In genomic region chr6:26088344-26088743, GRCh38 we compare ENCODE assay signal across 9 cellular contexts. TPM values are rescaled to one million over a fixed set of nuclear protein-coding genes. Genes with fewer than 3 reads are reported as not detected.
A peak's percentile ranks its signal among the peaks of the same experiment; 100 is the strongest.
DNase-seq lines count a peak whose midpoint lies in the region; ATAC-seq and TF ChIP-seq lines count a peak whose summit lies in the region.
"Had no signal": no experiment of that assay in that cellular context is flagged by ENCODE, and none has a peak within 500 bp of the region (broad histone marks: within the 10 kb centered on the region; RNA-seq: fewer than 3 reads in every experiment).

No MANE protein-coding gene starts in this region.

- H3K4me1 Mint-ChIP-seq in activated T-helper 1 cell treated with anti-CD3 and anti-CD28 coated beads, Interleukin-12 subunit alpha, Interleukin-12 subunit beta, Interleukin-2, Interleukin-4 antibody, amounts not matched to agents 30 ng/mL and 10 ng/mL and 1 ng/mL, durations not matched to agents 14 hours and 24 hours and 36 hours (ENCODE audit: low read depth): peaks cover 63% of the 10 kb centered on the region

- peak overlapping the region; percentile 47 for H3K27ac Mint-ChIP-seq in activated T-helper 1 cell treated with anti-CD3 and anti-CD28 coated beads, Interleukin-12 subunit alpha, Interleukin-12 subunit beta, Interleukin-2, Interleukin-4 antibody, amounts not matched to agents 30 ng/mL and 10 ng/mL and 1 ng/mL, durations not matched to agents 14 hours and 24 hours and 36 hours

- 42 to 52% methylated on average over 5 of the region's 5 CpGs for WGBS in heart right ventricle, 2 donors

- H3K27ac ChIP-seq in heart right ventricle: peak overlapping the region; percentile 35 to 93 (median 86)

- H3K27me3 ChIP-seq in GM06990 (replicated peaks; ENCODE audit: control insufficient read depth, insufficient read depth, low read length) (no peaks in the 10 kb centered on the region), heart right ventricle (no peaks in the 10 kb centered on the region), skeletal muscle satellite cell (ENCODE audit: control insufficient read depth, insufficient read depth, low read length) (no peaks in the 10 kb centered on the region)

- peak; percentile 46 to 92 (median 60) for ATAC-seq in heart right ventricle
- ATAC-seq in GM19467 (IDR thresholded peaks at IDR 0.05; ENCODE audit: unreplicated experiment): no peak

- peak overlapping the region; percentile 84 for H3K9ac ChIP-seq in skeletal muscle satellite cell (ENCODE audit: low read depth, low read length)

- TF ChIP-seq CTCF in GM06990 (IDR thresholded peaks at IDR 0.05; ENCODE audit: insufficient read depth, low read length, poor library complexity, severe bottlenecking): no peak
- TF ChIP-seq CTCF in heart right ventricle (IDR thresholded peaks at IDR 0.05): no peak

- H3K4me1 ChIP-seq in heart right ventricle (peaks cover 5 to 38% (median 20%) of the 10 kb centered on the region in 9 donors), skeletal muscle satellite cell (ENCODE audit: control insufficient read depth, insufficient read depth, low read length) (peaks cover 8% of the 10 kb centered on the region)

- intact Hi-C loops in activated T-helper 1 cell treated with anti-CD3 and anti-CD28 coated beads, Interleukin-12 subunit alpha, Interleukin-12 subunit beta, Interleukin-2, Interleukin-4 antibody, amounts not matched to agents 30 ng/mL and 10 ng/mL and 1 ng/mL, durations not matched to agents 14 hours and 24 hours and 36 hours (cut with micrococcal nuclease): no loop called here
- intact Hi-C loops in heart right ventricle (cut with DNase I): no loop called here

- H3K27me3 Mint-ChIP-seq in activated T-helper 1 cell treated with anti-CD3 and anti-CD28 coated beads, Interleukin-12 subunit alpha, Interleukin-12 subunit beta, Interleukin-2, Interleukin-4 antibody, amounts not matched to agents 30 ng/mL and 10 ng/mL and 1 ng/mL, durations not matched to agents 14 hours and 24 hours and 36 hours (ENCODE audit: insufficient read depth): no peaks in the 10 kb centered on the region

- H3K4me2 ChIP-seq in skeletal muscle satellite cell (ENCODE audit: low read length): peak overlapping the region; percentile 80

- H3K9me3 ChIP-seq in heart right ventricle (no peaks in the 10 kb centered on the region), skeletal muscle satellite cell (replicated peaks; ENCODE audit: low read length) (no peaks in the 10 kb centered on the region)

- H3K4me3 ChIP-seq in GM06990 (replicated peaks; ENCODE audit: low read depth, low read length) (peak overlapping the region; percentile 70; the same call in 1 of the 2 replicates), heart right ventricle (peak overlapping the region in 8 of 10 donors; percentile 64 to 77 (median 72)), skeletal muscle satellite cell (ENCODE audit: low read length) (peak overlapping the region; percentile 83)

- peak overlapping the region; percentile 83 for H3K4me3 Mint-ChIP-seq in activated T-helper 1 cell treated with anti-CD3 and anti-CD28 coated beads, Interleukin-12 subunit alpha, Interleukin-12 subunit beta, Interleukin-2, Interleukin-4 antibody, amounts not matched to agents 30 ng/mL and 10 ng/mL and 1 ng/mL, durations not matched to agents 14 hours and 24 hours and 36 hours

- H3K36me3 Mint-ChIP-seq in activated T-helper 1 cell treated with anti-CD3 and anti-CD28 coated beads, Interleukin-12 subunit alpha, Interleukin-12 subunit beta, Interleukin-2, Interleukin-4 antibody, amounts not matched to agents 30 ng/mL and 10 ng/mL and 1 ng/mL, durations not matched to agents 14 hours and 24 hours and 36 hours (ENCODE audit: low read depth): peaks cover 6% of the 10 kb centered on the region

- H3K36me3 ChIP-seq in GM06990 (ENCODE audit: control insufficient read depth, insufficient read depth, low read length) (no peaks in the 10 kb centered on the region; the same call in none of the 2 replicates), heart right ventricle (peaks cover 0 to 8% (median 0%) of the 10 kb centered on the region in 9 donors), skeletal muscle satellite cell (ENCODE audit: insufficient read depth, low read length) (no peaks in the 10 kb centered on the region)

- H3K9me3 Mint-ChIP-seq in activated T-helper 1 cell treated with anti-CD3 and anti-CD28 coated beads, Interleukin-12 subunit alpha, Interleukin-12 subunit beta, Interleukin-2, Interleukin-4 antibody, amounts not matched to agents 30 ng/mL and 10 ng/mL and 1 ng/mL, durations not matched to agents 14 hours and 24 hours and 36 hours: no peaks in the 10 kb centered on the region

- DNase-seq in GM06990 (ENCODE audit: extremely low read depth, insufficient read length) (no peak), heart right ventricle (no peak), putamen (ENCODE audit: low spot score) (no peak), NCI-H1417 treated with DMSO at 0.1 percent for 48 hours (lab: John Stamatoyannopoulos, UW) (no peak), globus pallidus (ENCODE audit: low spot score) (no peak)
- no peak for DNase-seq in activated T-helper 1 cell treated with anti-CD3 and anti-CD28 coated beads, Interleukin-12 subunit alpha, Interleukin-12 subunit beta, Interleukin-2, Interleukin-4 antibody, amounts not matched to agents 30 ng/mL and 10 ng/mL and 1 ng/mL, durations not matched to agents 14 hours and 24 hours and 36 hours (ENCODE audit: low spot score)
- DNase-seq: NCI-H510A had no signal

RNA-seq across cellular contexts. Expression of gene HFE, which starts 1.1 kb away (rescaled TPM):
- 0.13 and 0.37 TPM in 2 replicates for total RNA-seq in activated T-helper 1 cell treated with anti-CD3 and anti-CD28 coated beads, Interleukin-12 subunit alpha, Interleukin-12 subunit beta, Interleukin-2, Interleukin-4 antibody, amounts not matched to agents 30 ng/mL and 10 ng/mL and 1 ng/mL, durations not matched to agents 14 hours and 24 hours and 36 hours
- 1 to 10 TPM; 2.4 to 7.7 (median 4.7) TPM for total RNA-seq in heart right ventricle
- polyA plus RNA-seq in heart right ventricle: 1 to 10 TPM; 1.4 to 2.5 TPM
- total RNA-seq in skeletal muscle satellite cell (2012; rRNA removed): 8.5 and 13.9 TPM in 2 replicates
